In genomic region chr1:197200468-197200899, GRCh38 we compare ENCODE assay signal across 8 cellular contexts.
DNase-seq lines count a peak whose midpoint lies in the region; ATAC-seq and TF ChIP-seq lines count a peak whose summit lies in the region.

No MANE protein-coding gene starts in this region.

- no peak for TF ChIP-seq CTCF in DOHH2 (IDR thresholded peaks at IDR 0.05; ENCODE audit: low read depth, low read length, poor library complexity, severe bottlenecking)
- TF ChIP-seq CTCF in VCaP (conservative IDR thresholded peaks at IDR 0.05): no peak

- no peaks in the 10 kb centered on the region for H3K9me2 ChIP-seq in DOHH2 (replicated peaks; ENCODE audit: control insufficient read depth, low read length)

- peaks cover 52% of the 10 kb centered on the region for H3K79me2 ChIP-seq in DOHH2 (ENCODE audit: control insufficient read depth, low read length)

- H3K36me3 ChIP-seq in DOHH2 (ENCODE audit: control insufficient read depth, low read length): peaks cover 7% of the 10 kb centered on the region
- H3K36me3 ChIP-seq in neuron (ENCODE audit: insufficient read depth, low read length): no peaks in the 10 kb centered on the region

- H3F3A ChIP-seq in DOHH2 (ENCODE audit: control insufficient read depth, insufficient read depth): no peaks in the 10 kb centered on the region

- H3K4me1 ChIP-seq in DOHH2 (ENCODE audit: control insufficient read depth, low read length): peaks cover 37% of the 10 kb centered on the region
- H3K4me1 ChIP-seq in neuron (ENCODE audit: insufficient read depth, low read length): peaks cover 37% of the 10 kb centered on the region

- H3K27me3 ChIP-seq in DOHH2 (ENCODE audit: control insufficient read depth, low read length): no peaks in the 10 kb centered on the region
- no peaks in the 10 kb centered on the region for H3K27me3 ChIP-seq in neuron (ENCODE audit: insufficient read depth, low read length)

- DNase-seq in fibroblast of gingiva (ENCODE audit: low read depth): peak; percentile 14

- no peaks in the 10 kb centered on the region for H3K9me3 ChIP-seq in DOHH2 (ENCODE audit: control insufficient read depth, insufficient read depth, low read length)
- H3K9me3 ChIP-seq in neuron (ENCODE audit: low read length): no peaks in the 10 kb centered on the region

- H3K27ac ChIP-seq in DOHH2 (ENCODE audit: low read depth, low read length): peak overlapping the region; percentile 31
- peak overlapping the region; percentile 84 for H3K27ac ChIP-seq in VCaP

- peak overlapping the region; percentile 82 for H3K4me2 ChIP-seq in DOHH2 (ENCODE audit: low read length)

- H3K4me3 ChIP-seq in DOHH2 (ENCODE audit: low read length) (peak overlapping the region; percentile 83), neuron (ENCODE audit: low read length) (peak overlapping the region; percentile 99)

- peak overlapping the region; percentile 90 for H2AFZ ChIP-seq in neuron (ENCODE audit: low read depth, low read length)

- H4K20me1 ChIP-seq in DOHH2 (ENCODE audit: control insufficient read depth, insufficient read depth, low read depth, low read length): no peaks in the 10 kb centered on the region

- ATAC-seq in HG02938 (IDR thresholded peaks at IDR 0.05; ENCODE audit: unreplicated experiment) (peak; percentile 1), HG03521 (IDR thresholded peaks at IDR 0.05; ENCODE audit: unreplicated experiment) (no peak), HG02852 (IDR thresholded peaks at IDR 0.05; ENCODE audit: unreplicated experiment) (no peak), HG02610 (IDR thresholded peaks at IDR 0.05; ENCODE audit: unreplicated experiment) (no peak)
